In genomic region chr11:114180301-114181055, GRCh38 we compare ENCODE assay signal across 8 cellular contexts.
DNase-seq lines count a peak whose midpoint lies in the region; ATAC-seq and TF ChIP-seq lines count a peak whose summit lies in the region.

No MANE protein-coding gene starts in this region.

- H3K9me3 ChIP-seq in aorta (ENCODE audit: control insufficient read depth, low read length) = no peaks in the 10 kb centered on the region

- no peaks in the 10 kb centered on the region for H3K36me3 ChIP-seq in aorta (ENCODE audit: control insufficient read depth in 1 of 2, insufficient read depth in 2 of 2, low read length in 1 of 2)

- peak; percentile 58 for TF ChIP-seq CTCF in choroid plexus epithelial cell (conservative IDR thresholded peaks at IDR 0.05; ENCODE audit: low read depth, low read length)

- H3K27ac ChIP-seq in aorta (ENCODE audit: low read depth in 1 of 2, low read length in 2 of 2) = peak overlapping the region; percentile 94 to 99

- H3K27me3 ChIP-seq in aorta (ENCODE audit: control insufficient read depth in 1 of 2, insufficient read depth in 2 of 2, low read length in 1 of 2) = no peaks in the 10 kb centered on the region

- intact Hi-C loops in aorta (cut with DNase I) = loop anchor here (2.0 to 5.0 kb wide), 2 partner anchors 122 to 143 kb away; partner anchors contain the start of gene ZBTB16 (in 1 of the 2)

- ATAC-seq in aorta (ENCODE audit: low FRiP score) = peak; percentile 54
- ATAC-seq in HG02981 (IDR thresholded peaks at IDR 0.05; ENCODE audit: unreplicated experiment) = no peak
- no peak for ATAC-seq in HG03139 (IDR thresholded peaks at IDR 0.05; ENCODE audit: unreplicated experiment)

- H3K4me3 ChIP-seq in choroid plexus epithelial cell (ENCODE audit: low read depth, low read length) = peak overlapping the region; percentile 44
- peak overlapping the region in 1 of 2 donors; percentile 66 for H3K4me3 ChIP-seq in aorta (ENCODE audit: low read length in 2 of 2)

- H3K4me1 ChIP-seq in aorta (ENCODE audit: control insufficient read depth in 1 of 2, insufficient read depth in 2 of 2, low read length in 2 of 2) = peaks cover 3 to 5% of the 10 kb centered on the region in 2 donors

- peak; percentile 23 for DNase-seq in NCI-H2107 treated with DMSO at 0.1 percent for 48 hours (lab: John Stamatoyannopoulos, UW; ENCODE audit: unreplicated experiment)
- DNase-seq in NCI-H2107 (lab: John Stamatoyannopoulos, UW) = no peak
- DNase-seq in NCI-H526 treated with DMSO at 0.1 percent for 48 hours (lab: John Stamatoyannopoulos, UW) = peak; percentile 84
- peak; percentile 60 for DNase-seq in choroid plexus epithelial cell (ENCODE audit: low read depth)
- DNase-seq in midbrain (lab: John Stamatoyannopoulos, UW) = peak; percentile 50
- peak; percentile 69 to 79 for DNase-seq in aorta

- 38% methylated on average over 7 of the region's 7 CpGs for WGBS in aorta, 2 donors
